Comparison of ENCODE assay signal across 1 cellular context in the genomic region with DNA sequence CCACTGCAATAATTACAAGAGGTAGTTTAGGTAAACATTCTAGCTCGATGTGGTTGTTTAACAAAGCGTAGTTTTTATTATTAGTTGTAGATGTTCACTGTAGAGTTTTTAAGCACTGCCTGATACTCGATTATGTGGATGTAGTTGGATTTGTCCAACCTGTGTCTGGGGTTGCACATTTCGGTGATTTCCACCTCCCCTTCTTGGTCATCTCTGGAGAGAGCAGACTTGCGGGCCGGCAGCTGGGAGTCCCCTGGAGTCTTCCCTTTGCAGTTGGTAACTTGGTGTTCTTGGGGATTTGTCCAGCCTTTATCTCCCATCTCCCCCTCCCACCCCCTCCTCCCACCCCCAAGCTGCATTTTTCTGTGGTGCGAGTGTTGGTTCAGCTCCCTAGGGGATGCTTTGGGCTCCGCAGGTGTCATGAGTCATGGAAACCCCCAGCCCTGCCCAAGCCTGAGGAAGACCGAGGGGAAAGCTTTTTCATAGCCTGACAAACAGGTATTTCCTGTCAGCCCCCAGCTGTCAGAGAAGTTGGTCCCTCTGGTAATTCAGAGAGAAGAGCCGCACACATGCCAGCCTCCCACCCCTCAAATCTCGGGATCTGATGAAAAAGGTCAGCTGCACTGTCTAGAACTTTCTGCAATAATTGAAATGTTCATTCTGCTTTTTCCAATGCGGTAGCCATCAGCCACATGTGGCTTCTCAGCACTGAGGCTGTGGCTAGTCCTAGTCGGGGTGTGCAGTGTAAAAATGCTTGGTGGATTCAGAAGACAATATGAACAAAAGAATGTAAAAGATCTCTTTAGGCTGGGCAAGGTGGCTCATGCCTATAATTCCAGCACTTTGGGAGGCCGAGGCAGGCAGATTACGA.
TF ChIP-seq lines count a peak whose summit lies in the region.

No MANE protein-coding gene starts in this region.

TF ChIP-seq in H1, 55 proteins besides CTCF, POLR2A, EP300 and RAD21:
- TF ChIP-seq GTF2F1 (IDR thresholded peaks at IDR 0.05; ENCODE audit: borderline replicate concordance, low read depth, low read length): no peak
- TF ChIP-seq EZH2 (IDR thresholded peaks at IDR 0.05; ENCODE audit: low read depth, low read length, severe bottlenecking): no peak
- TF ChIP-seq, protein P1, sequence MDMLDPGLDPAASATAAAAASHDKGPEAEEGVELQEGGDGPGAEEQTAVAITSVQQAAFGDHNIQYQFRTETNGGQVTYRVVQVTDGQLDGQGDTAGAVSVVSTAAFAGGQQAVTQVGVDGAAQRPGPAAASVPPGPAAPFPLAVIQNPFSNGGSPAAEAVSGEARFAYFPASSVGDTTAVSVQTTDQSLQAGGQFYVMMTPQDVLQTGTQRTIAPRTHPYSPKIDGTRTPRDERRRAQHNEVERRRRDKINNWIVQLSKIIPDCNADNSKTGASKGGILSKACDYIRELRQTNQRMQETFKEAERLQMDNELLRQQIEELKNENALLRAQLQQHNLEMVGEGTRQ (IDR thresholded peaks at IDR 0.05; ENCODE audit: low read length): no peak
- TF ChIP-seq RBBP5 (IDR thresholded peaks at IDR 0.05; ENCODE audit: borderline replicate concordance, low read depth, low read length): no peak
- TF ChIP-seq RNF2 (IDR thresholded peaks at IDR 0.05; ENCODE audit: borderline replicate concordance, low read depth, low read length, missing control alignments, poor library complexity, severe bottlenecking): no peak
- TF ChIP-seq CEBPB (IDR thresholded peaks at IDR 0.05; ENCODE audit: low read depth, low read length): no peak
- no peak for TF ChIP-seq SP4 (IDR thresholded peaks at IDR 0.05; ENCODE audit: low read length)
- TF ChIP-seq ASH2L (IDR thresholded peaks at IDR 0.05; ENCODE audit: low read length): peak; percentile 71
- no peak for TF ChIP-seq TAF1 (IDR thresholded peaks at IDR 0.05; ENCODE audit: low read depth, low read length)
- peak; percentile 24; the same call in 1 of the 2 replicates for TF ChIP-seq YY1 (IDR thresholded peaks at IDR 0.05; ENCODE audit: low read depth, low read length)
- TF ChIP-seq CBX5 (IDR thresholded peaks at IDR 0.05; ENCODE audit: low read depth, low read length): no peak
- TF ChIP-seq, protein P2, sequence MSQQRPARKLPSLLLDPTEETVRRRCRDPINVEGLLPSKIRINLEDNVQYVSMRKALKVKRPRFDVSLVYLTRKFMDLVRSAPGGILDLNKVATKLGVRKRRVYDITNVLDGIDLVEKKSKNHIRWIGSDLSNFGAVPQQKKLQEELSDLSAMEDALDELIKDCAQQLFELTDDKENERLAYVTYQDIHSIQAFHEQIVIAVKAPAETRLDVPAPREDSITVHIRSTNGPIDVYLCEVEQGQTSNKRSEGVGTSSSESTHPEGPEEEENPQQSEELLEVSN (IDR thresholded peaks at IDR 0.05): no peak
- TF ChIP-seq TCF12 (IDR thresholded peaks at IDR 0.05; ENCODE audit: low read depth, low read length): peak; percentile 88
- TF ChIP-seq NRF1 (IDR thresholded peaks at IDR 0.05; ENCODE audit: low read depth, low read length): no peak
- TF ChIP-seq BACH1 (IDR thresholded peaks at IDR 0.05; ENCODE audit: low read length): no peak
- no peak for TF ChIP-seq SAP30 (IDR thresholded peaks at IDR 0.05; ENCODE audit: insufficient read depth, insufficient replicate concordance, low read length)
- TF ChIP-seq SRF (IDR thresholded peaks at IDR 0.05; ENCODE audit: low read depth, low read length): no peak
- no peak for TF ChIP-seq NANOG (IDR thresholded peaks at IDR 0.05; ENCODE audit: insufficient read depth, low read depth, low read length, poor library complexity, severe bottlenecking)
- TF ChIP-seq KDM5A (IDR thresholded peaks at IDR 0.05; ENCODE audit: low read length): no peak
- no peak for TF ChIP-seq SIRT6 (IDR thresholded peaks at IDR 0.05; ENCODE audit: low read length)
- peak; percentile 76; the same call in 1 of the 2 replicates for TF ChIP-seq JUND (IDR thresholded peaks at IDR 0.05; ENCODE audit: low read length)
- TF ChIP-seq, protein P3, sequence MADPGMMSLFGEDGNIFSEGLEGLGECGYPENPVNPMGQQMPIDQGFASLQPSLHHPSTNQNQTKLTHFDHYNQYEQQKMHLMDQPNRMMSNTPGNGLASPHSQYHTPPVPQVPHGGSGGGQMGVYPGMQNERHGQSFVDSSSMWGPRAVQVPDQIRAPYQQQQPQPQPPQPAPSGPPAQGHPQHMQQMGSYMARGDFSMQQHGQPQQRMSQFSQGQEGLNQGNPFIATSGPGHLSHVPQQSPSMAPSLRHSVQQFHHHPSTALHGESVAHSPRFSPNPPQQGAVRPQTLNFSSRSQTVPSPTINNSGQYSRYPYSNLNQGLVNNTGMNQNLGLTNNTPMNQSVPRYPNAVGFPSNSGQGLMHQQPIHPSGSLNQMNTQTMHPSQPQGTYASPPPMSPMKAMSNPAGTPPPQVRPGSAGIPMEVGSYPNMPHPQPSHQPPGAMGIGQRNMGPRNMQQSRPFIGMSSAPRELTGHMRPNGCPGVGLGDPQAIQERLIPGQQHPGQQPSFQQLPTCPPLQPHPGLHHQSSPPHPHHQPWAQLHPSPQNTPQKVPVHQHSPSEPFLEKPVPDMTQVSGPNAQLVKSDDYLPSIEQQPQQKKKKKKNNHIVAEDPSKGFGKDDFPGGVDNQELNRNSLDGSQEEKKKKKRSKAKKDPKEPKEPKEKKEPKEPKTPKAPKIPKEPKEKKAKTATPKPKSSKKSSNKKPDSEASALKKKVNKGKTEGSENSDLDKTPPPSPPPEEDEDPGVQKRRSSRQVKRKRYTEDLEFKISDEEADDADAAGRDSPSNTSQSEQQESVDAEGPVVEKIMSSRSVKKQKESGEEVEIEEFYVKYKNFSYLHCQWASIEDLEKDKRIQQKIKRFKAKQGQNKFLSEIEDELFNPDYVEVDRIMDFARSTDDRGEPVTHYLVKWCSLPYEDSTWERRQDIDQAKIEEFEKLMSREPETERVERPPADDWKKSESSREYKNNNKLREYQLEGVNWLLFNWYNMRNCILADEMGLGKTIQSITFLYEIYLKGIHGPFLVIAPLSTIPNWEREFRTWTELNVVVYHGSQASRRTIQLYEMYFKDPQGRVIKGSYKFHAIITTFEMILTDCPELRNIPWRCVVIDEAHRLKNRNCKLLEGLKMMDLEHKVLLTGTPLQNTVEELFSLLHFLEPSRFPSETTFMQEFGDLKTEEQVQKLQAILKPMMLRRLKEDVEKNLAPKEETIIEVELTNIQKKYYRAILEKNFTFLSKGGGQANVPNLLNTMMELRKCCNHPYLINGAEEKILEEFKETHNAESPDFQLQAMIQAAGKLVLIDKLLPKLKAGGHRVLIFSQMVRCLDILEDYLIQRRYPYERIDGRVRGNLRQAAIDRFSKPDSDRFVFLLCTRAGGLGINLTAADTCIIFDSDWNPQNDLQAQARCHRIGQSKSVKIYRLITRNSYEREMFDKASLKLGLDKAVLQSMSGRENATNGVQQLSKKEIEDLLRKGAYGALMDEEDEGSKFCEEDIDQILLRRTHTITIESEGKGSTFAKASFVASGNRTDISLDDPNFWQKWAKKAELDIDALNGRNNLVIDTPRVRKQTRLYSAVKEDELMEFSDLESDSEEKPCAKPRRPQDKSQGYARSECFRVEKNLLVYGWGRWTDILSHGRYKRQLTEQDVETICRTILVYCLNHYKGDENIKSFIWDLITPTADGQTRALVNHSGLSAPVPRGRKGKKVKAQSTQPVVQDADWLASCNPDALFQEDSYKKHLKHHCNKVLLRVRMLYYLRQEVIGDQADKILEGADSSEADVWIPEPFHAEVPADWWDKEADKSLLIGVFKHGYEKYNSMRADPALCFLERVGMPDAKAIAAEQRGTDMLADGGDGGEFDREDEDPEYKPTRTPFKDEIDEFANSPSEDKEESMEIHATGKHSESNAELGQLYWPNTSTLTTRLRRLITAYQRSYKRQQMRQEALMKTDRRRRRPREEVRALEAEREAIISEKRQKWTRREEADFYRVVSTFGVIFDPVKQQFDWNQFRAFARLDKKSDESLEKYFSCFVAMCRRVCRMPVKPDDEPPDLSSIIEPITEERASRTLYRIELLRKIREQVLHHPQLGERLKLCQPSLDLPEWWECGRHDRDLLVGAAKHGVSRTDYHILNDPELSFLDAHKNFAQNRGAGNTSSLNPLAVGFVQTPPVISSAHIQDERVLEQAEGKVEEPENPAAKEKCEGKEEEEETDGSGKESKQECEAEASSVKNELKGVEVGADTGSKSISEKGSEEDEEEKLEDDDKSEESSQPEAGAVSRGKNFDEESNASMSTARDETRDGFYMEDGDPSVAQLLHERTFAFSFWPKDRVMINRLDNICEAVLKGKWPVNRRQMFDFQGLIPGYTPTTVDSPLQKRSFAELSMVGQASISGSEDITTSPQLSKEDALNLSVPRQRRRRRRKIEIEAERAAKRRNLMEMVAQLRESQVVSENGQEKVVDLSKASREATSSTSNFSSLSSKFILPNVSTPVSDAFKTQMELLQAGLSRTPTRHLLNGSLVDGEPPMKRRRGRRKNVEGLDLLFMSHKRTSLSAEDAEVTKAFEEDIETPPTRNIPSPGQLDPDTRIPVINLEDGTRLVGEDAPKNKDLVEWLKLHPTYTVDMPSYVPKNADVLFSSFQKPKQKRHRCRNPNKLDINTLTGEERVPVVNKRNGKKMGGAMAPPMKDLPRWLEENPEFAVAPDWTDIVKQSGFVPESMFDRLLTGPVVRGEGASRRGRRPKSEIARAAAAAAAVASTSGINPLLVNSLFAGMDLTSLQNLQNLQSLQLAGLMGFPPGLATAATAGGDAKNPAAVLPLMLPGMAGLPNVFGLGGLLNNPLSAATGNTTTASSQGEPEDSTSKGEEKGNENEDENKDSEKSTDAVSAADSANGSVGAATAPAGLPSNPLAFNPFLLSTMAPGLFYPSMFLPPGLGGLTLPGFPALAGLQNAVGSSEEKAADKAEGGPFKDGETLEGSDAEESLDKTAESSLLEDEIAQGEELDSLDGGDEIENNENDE (IDR thresholded peaks at IDR 0.05; ENCODE audit: insufficient replicate concordance, low read length): no peak
- no peak for TF ChIP-seq BRCA1 (IDR thresholded peaks at IDR 0.05; ENCODE audit: low read depth, low read length)
- TF ChIP-seq TAF7 (optimal IDR thresholded peaks at IDR 0.05; ENCODE audit: borderline replicate concordance, low read depth, low read length): no peak
- peak; percentile 52; the same call in 1 of the 2 replicates for TF ChIP-seq TEAD4 (IDR thresholded peaks at IDR 0.05; ENCODE audit: low read depth, low read length)
- TF ChIP-seq, protein P4, sequence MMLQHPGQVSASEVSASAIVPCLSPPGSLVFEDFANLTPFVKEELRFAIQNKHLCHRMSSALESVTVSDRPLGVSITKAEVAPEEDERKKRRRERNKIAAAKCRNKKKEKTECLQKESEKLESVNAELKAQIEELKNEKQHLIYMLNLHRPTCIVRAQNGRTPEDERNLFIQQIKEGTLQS (IDR thresholded peaks at IDR 0.05; ENCODE audit: insufficient read depth, low read depth, low read length): no peak
- no peak for TF ChIP-seq POU5F1 (IDR thresholded peaks at IDR 0.05; ENCODE audit: low read depth, low read length)
- TF ChIP-seq POLR2AphosphoS5 (IDR thresholded peaks at IDR 0.05; ENCODE audit: low read depth, low read length): no peak
- TF ChIP-seq ZNF274 (IDR thresholded peaks at IDR 0.05; ENCODE audit: borderline replicate concordance, extremely low read depth, low read length): no peak
- TF ChIP-seq RFX5 (IDR thresholded peaks at IDR 0.05; ENCODE audit: borderline replicate concordance, low read depth, low read length): no peak
- no peak for TF ChIP-seq RXRA (IDR thresholded peaks at IDR 0.05; ENCODE audit: insufficient read depth, low read depth, low read length)
- peak; percentile 91 for TF ChIP-seq SP1 (IDR thresholded peaks at IDR 0.05; ENCODE audit: low read depth, low read length)
- TF ChIP-seq BCL11A (IDR thresholded peaks at IDR 0.05; ENCODE audit: low read depth in 2 of 2, low read length in 2 of 2): peak in 1 of 2 experiments; percentile 39
- TF ChIP-seq FOSL1 (IDR thresholded peaks at IDR 0.05; ENCODE audit: insufficient read depth, low read depth, low read length): no peak
- TF ChIP-seq CREB1 (IDR thresholded peaks at IDR 0.05): peak; percentile 27; the same call in 1 of the 2 replicates
- TF ChIP-seq, protein P5, sequence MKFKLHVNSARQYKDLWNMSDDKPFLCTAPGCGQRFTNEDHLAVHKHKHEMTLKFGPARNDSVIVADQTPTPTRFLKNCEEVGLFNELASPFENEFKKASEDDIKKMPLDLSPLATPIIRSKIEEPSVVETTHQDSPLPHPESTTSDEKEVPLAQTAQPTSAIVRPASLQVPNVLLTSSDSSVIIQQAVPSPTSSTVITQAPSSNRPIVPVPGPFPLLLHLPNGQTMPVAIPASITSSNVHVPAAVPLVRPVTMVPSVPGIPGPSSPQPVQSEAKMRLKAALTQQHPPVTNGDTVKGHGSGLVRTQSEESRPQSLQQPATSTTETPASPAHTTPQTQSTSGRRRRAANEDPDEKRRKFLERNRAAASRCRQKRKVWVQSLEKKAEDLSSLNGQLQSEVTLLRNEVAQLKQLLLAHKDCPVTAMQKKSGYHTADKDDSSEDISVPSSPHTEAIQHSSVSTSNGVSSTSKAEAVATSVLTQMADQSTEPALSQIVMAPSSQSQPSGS (IDR thresholded peaks at IDR 0.05; ENCODE audit: low read length): peak; percentile 31; the same call in 1 of the 2 replicates
- no peak for TF ChIP-seq CHD1 (IDR thresholded peaks at IDR 0.05; ENCODE audit: low read depth, low read length)
- no peak for TF ChIP-seq CTBP2 (IDR thresholded peaks at IDR 0.05; ENCODE audit: borderline replicate concordance, insufficient read depth, insufficient read length, low read length)
- no peak for TF ChIP-seq MAFK (IDR thresholded peaks at IDR 0.05; ENCODE audit: low read depth, low read length)
- peak; percentile 92 to 93 for TF ChIP-seq SIN3A (conservative IDR thresholded peaks at IDR 0.05 in 1 of 2, IDR thresholded peaks at IDR 0.05 in 1 of 2; ENCODE audit: low read depth in 1 of 2, low read length in 2 of 2)
- TF ChIP-seq JUN (IDR thresholded peaks at IDR 0.05; ENCODE audit: low read depth, low read length): peak; percentile 54; the same call in 1 of the 2 replicates
